27 cellular contexts compared by ENCODE assay signal in genomic region chr4:152815078-152815477, GRCh38. TPM values are rescaled to one million over a fixed set of nuclear protein-coding genes. Genes with fewer than 3 reads are reported as not detected.
A peak's percentile ranks its signal among the peaks of the same experiment; 100 is the strongest.
DNase-seq lines count a peak whose midpoint lies in the region; ATAC-seq and TF ChIP-seq lines count a peak whose summit lies in the region.
"Had no signal": no experiment of that assay in that cellular context is flagged by ENCODE, and none has a peak within 500 bp of the region (broad histone marks: within the 10 kb centered on the region; RNA-seq: fewer than 3 reads in every experiment).

No MANE protein-coding gene starts in this region.

- H3K79me2 ChIP-seq in GM23248 (ENCODE audit: insufficient read depth) = peaks cover 79% of the 10 kb centered on the region
- no peaks in the 10 kb centered on the region for H3K79me2 ChIP-seq in PC-3 (ENCODE audit: low read length)

- in situ Hi-C loops in GM23248 (cut with MboI) = no loop called here

- 0 out of 2 replicates have a peak, but pooled peaks cover 4% of the 10 kb centered on the region for H4K20me1 ChIP-seq in GM23248 (ENCODE audit: insufficient read depth)
- no peaks in the 10 kb centered on the region for H4K20me1 ChIP-seq in PC-3 (ENCODE audit: low read length)

- H3K4me1 ChIP-seq in GM23248 (ENCODE audit: insufficient read depth) (0 out of 2 replicates have a peak, but pooled peaks cover 7% of the 10 kb centered on the region), adipocyte (ENCODE audit: control insufficient read depth, insufficient read depth, low read length) (peaks cover 26% of the 10 kb centered on the region), PC-3 (ENCODE audit: insufficient read depth, low read length) (no peaks in the 10 kb centered on the region)
- H3K4me1 ChIP-seq: tibial nerve had no signal

- H3K27ac ChIP-seq in GM23248 (no peak overlapping the region), PC-3 (ENCODE audit: low read length) (no peak overlapping the region)
- H3K27ac ChIP-seq: KMS-11, skin epidermis, tibial nerve had no signal

- CTCF ChIA-PET in PC-3 (lab: Charles Lee) = no interaction called here

- H3K9me3 ChIP-seq in GM23248 (ENCODE audit: low read depth) = no peaks in the 10 kb centered on the region
- no peaks in the 10 kb centered on the region for H3K9me3 ChIP-seq in adipocyte (ENCODE audit: control insufficient read depth, low read length)
- H3K9me3 ChIP-seq in PC-3 (ENCODE audit: low read length) = no peaks in the 10 kb centered on the region

- H3K36me3 ChIP-seq in GM23248 (ENCODE audit: low read depth) (peaks cover 4% of the 10 kb centered on the region; the same call in 1 of the 2 replicates), adipocyte (ENCODE audit: control insufficient read depth, insufficient read depth, low read length, severe bottlenecking) (peaks cover 5% of the 10 kb centered on the region), PC-3 (ENCODE audit: low read depth, low read length) (no peaks in the 10 kb centered on the region)

- H3K27me3 ChIP-seq in GM23248 (replicated peaks; ENCODE audit: insufficient read depth) (no peaks in the 10 kb centered on the region), adipocyte (replicated peaks; ENCODE audit: control insufficient read depth, insufficient read depth, low read length) (no peaks in the 10 kb centered on the region), PC-3 (ENCODE audit: low read length) (no peaks in the 10 kb centered on the region)
- H3K27me3 ChIP-seq: tibial nerve had no signal

- BruUV-seq in PC-3 (replicated peaks; lab: Mats Ljungman, UMichigan) = no TSS peak

- no peak for ATAC-seq in PC-3
- ATAC-seq: activated T-cell treated with anti-CD3 and anti-CD28 coated beads, Interleukin-2, amount 50 U/mL, for 4 hours; GM23338; left colon; Panc1; WTC11 had no signal

- H3K4me2 ChIP-seq in GM23248 (ENCODE audit: unreplicated experiment) = no peak overlapping the region
- no peak overlapping the region for H3K4me2 ChIP-seq in PC-3 (ENCODE audit: low read length)
- H3K4me2 ChIP-seq: GM23338, KMS-11 had no signal

- peak; percentile 19 for DNase-seq in GM23248
- peak; percentile 45 for DNase-seq in adipocyte (ENCODE audit: low read depth)
- DNase-seq in foreskin fibroblast = peak; percentile 46 to 69
- DNase-seq in renal cortical epithelial cell (ENCODE audit: low read depth) = peak; percentile 13
- DNase-seq in pons (ENCODE audit: low spot score) = no peak
- DNase-seq in PC-3 = no peak
- DNase-seq in GM20000 (ENCODE audit: low spot score) = no peak
- DNase-seq: activated CD4-positive, alpha-beta T cell treated with anti-CD3 and anti-CD28 coated beads, Interleukin-2, amount 10 ng/mL, durations not matched to agents 7 days and 5 days; activated gamma-delta T cell treated with Interleukin-2 at 50 U/mL for 16 hours; activated T-cell treated with anti-CD3 and anti-CD28 coated beads, Interleukin-2, amount 50 U/mL, for 4 hours; C1 segment of cervical spinal cord; cerebellar nuclear complex; DMS79 treated with DMSO at 0.1 percent for 48 hours; foreskin melanocyte; left colon; NCI-H1694; NCI-H524; NK-92 treated with Interleukin-12 subunit alpha and Interleukin-12 subunit beta, amount 100 ng/mL, for 24 hours; SHP77 treated with DMSO at 0.1 percent for 48 hours had no signal

- no peaks in the 10 kb centered on the region for H3F3A ChIP-seq in GM23248 (ENCODE audit: insufficient read depth)
- no peaks in the 10 kb centered on the region for H3F3A ChIP-seq in PC-3 (ENCODE audit: low read length, unreplicated experiment)

- H3K4me3 ChIP-seq in GM23248 (no peak overlapping the region), adipocyte (ENCODE audit: low read length) (peak overlapping the region; percentile 48), foreskin fibroblast (ENCODE audit: low read depth in 1 of 2, low read length in 2 of 2) (no peak overlapping the region), PC-3 (ENCODE audit: low read length) (no peak overlapping the region)
- H3K4me3 ChIP-seq: GM23338, skin epidermis, tibial nerve had no signal

- intact Hi-C loops in PC-3 (cut with micrococcal nuclease) = no loop called here

- POLR2A ChIA-PET in PC-3 (lab: Charles Lee; ENCODE audit: unreplicated experiment) = no interaction called here

- TF ChIP-seq CTCF in foreskin fibroblast (IDR thresholded peaks at IDR 0.05; ENCODE audit: low read depth, low read length) (no peak), PC-3 (conservative IDR thresholded peaks at IDR 0.05; ENCODE audit: low read depth, low read length) (no peak), GM20000 (IDR thresholded peaks at IDR 0.05; ENCODE audit: extremely low read depth, missing control alignments) (no peak)

- H3K9me2 ChIP-seq in GM23248 (ENCODE audit: insufficient read depth) (no peaks in the 10 kb centered on the region), PC-3 (replicated peaks; ENCODE audit: low read length) (no peaks in the 10 kb centered on the region)

- no peak overlapping the region for H2AFZ ChIP-seq in GM23248
- H2AFZ ChIP-seq in PC-3 (ENCODE audit: low read length) = no peak overlapping the region
- H2AFZ ChIP-seq: GM23338 had no signal

- H3K9ac ChIP-seq in GM23248 (no peak overlapping the region), adipocyte (ENCODE audit: low read length) (no peak overlapping the region), PC-3 (ENCODE audit: low read length) (no peak overlapping the region)
- H3K9ac ChIP-seq: KMS-11 had no signal

RNA-seq across cellular contexts. Expression of gene ARFIP1, which starts 35.3 kb away (rescaled TPM):
- 61.4 and 69.3 TPM in 2 replicates for total RNA-seq in GM23248 (2014; rRNA removed; shearing (Covaris generic))
- 39.9 and 40.7 TPM in 2 replicates for polyA plus RNA-seq in GM23248 (2016; fragmentation: Nextera tagmentation; extraction: Ambion mirVana)
- total RNA-seq in renal cortical epithelial cell (51.9 and 67.7 TPM in 2 replicates), PC-3 (2014; rRNA removed) (23.5 and 28.1 TPM in 2 replicates)

RNA-seq across cellular contexts. Expression of gene TIGD4, which starts 35.5 kb away (rescaled TPM):
- total RNA-seq in GM23248 (2014; rRNA removed; shearing (Covaris generic)) = 0.11 and 0.51 TPM in 2 replicates
- not detected in 2 replicates for polyA plus RNA-seq in GM23248 (2016; fragmentation: Nextera tagmentation; extraction: Ambion mirVana)
- total RNA-seq in renal cortical epithelial cell (0.87 and 1.7 TPM in 2 replicates), PC-3 (2014; rRNA removed) (0.07 TPM in 1 of 2 replicates, not detected in the other)
- total RNA-seq: mesenteric fat pad had no signal
- polyA plus RNA-seq: AG04450 had no signal

Comparison
In these comparisons a context has a peak if more than half of its experiments do, and no peak if none do; other contexts are left out.
1. DNase-seq: peak in GM23248 (single experiment), adipocyte (single experiment), foreskin fibroblast (2 of 2) and renal cortical epithelial cell (single experiment); none in pons (single experiment), PC-3 (single experiment) and GM20000 (single experiment).